22 cellular contexts compared by ENCODE assay signal in genomic region chr17:66733759-66734158, GRCh38.
DNase-seq lines count a peak whose midpoint lies in the region; ATAC-seq and TF ChIP-seq lines count a peak whose summit lies in the region.
"Had no signal": no experiment of that assay in that cellular context is flagged by ENCODE, and none has a peak within 500 bp of the region (broad histone marks: within the 10 kb centered on the region; RNA-seq: fewer than 3 reads in every experiment).

No MANE protein-coding gene starts in this region.

- CTCF ChIA-PET in naive thymus-derived CD4-positive, alpha-beta T cell (lab: Charles Lee): no interaction called here

- no peaks in the 10 kb centered on the region for H3K9me3 ChIP-seq in naive thymus-derived CD4-positive, alpha-beta T cell (ENCODE audit: control insufficient read depth in 2 of 3, low read length in 3 of 3)
- H3K9me3 ChIP-seq: BLaER1 had no signal

- TF ChIP-seq CTCF in choroid plexus epithelial cell (conservative IDR thresholded peaks at IDR 0.05; ENCODE audit: low read depth, low read length): no peak

- H3K4me3 ChIP-seq in choroid plexus epithelial cell (ENCODE audit: low read depth, low read length): no peak overlapping the region
- no peak overlapping the region for H3K4me3 ChIP-seq in naive thymus-derived CD4-positive, alpha-beta T cell (ENCODE audit: low read length)
- H3K4me3 ChIP-seq: BLaER1 had no signal

- H3K4me3 Mint-ChIP-seq in naive thymus-derived CD4-positive, alpha-beta T cell: no peak overlapping the region
- H3K4me3 Mint-ChIP-seq: CD4-positive, CD25-positive, alpha-beta regulatory T cell; IgD-negative memory B cell had no signal

- H3K36me3 Mint-ChIP-seq in activated naive CD4-positive, alpha-beta T cell treated with anti-CD3 and anti-CD28 coated beads, Interleukin-2, amount 50 U/mL, for 72 hours: peaks cover 11 to 19% of the 10 kb centered on the region in 2 donors
- H3K36me3 Mint-ChIP-seq in naive thymus-derived CD4-positive, alpha-beta T cell: peaks cover 0 to 54% (median 27%) of the 10 kb centered on the region in 5 donors

- H3K9me3 Mint-ChIP-seq in activated naive CD4-positive, alpha-beta T cell treated with anti-CD3 and anti-CD28 coated beads, Interleukin-2, amount 50 U/mL, for 72 hours: no peaks in the 10 kb centered on the region
- H3K9me3 Mint-ChIP-seq in naive thymus-derived CD4-positive, alpha-beta T cell: no peaks in the 10 kb centered on the region
- H3K9me3 Mint-ChIP-seq: CD4-positive, CD25-positive, alpha-beta regulatory T cell; IgD-negative memory B cell had no signal

- POLR2A ChIA-PET in naive thymus-derived CD4-positive, alpha-beta T cell (lab: Charles Lee): no interaction called here

- peaks cover 0 to 70% (median 24%) of the 10 kb centered on the region in 3 experiments for H3K36me3 ChIP-seq in naive thymus-derived CD4-positive, alpha-beta T cell (ENCODE audit: control insufficient read depth in 2 of 3, insufficient read depth in 3 of 3, low read length in 3 of 3)

- peaks cover 0 to 17% (median 0%) of the 10 kb centered on the region in 7 donors for H3K4me1 Mint-ChIP-seq in naive thymus-derived CD4-positive, alpha-beta T cell
- H3K4me1 Mint-ChIP-seq: IgD-negative memory B cell had no signal

- no peaks in the 10 kb centered on the region for H3K27me3 ChIP-seq in naive thymus-derived CD4-positive, alpha-beta T cell (ENCODE audit: control insufficient read depth in 2 of 2, insufficient read depth in 2 of 2, low read length in 2 of 2)
- H3K27me3 ChIP-seq: BLaER1 had no signal

- no peak overlapping the region for H3K27ac ChIP-seq in naive thymus-derived CD4-positive, alpha-beta T cell (ENCODE audit: low read depth, low read length)
- H3K27ac ChIP-seq: BLaER1, RWPE1 had no signal

- H3K4me1 ChIP-seq in naive thymus-derived CD4-positive, alpha-beta T cell (ENCODE audit: control insufficient read depth in 2 of 2, insufficient read depth in 2 of 2, low read length in 2 of 2): no peaks in the 10 kb centered on the region
- H3K4me1 ChIP-seq: BLaER1 had no signal

- intact Hi-C loops in naive thymus-derived CD4-positive, alpha-beta T cell (cut with micrococcal nuclease): no loop called here

- ATAC-seq in activated naive CD4-positive, alpha-beta T cell treated with anti-CD3 and anti-CD28 coated beads, Interleukin-2, amount 50 U/mL, for 72 hours: no peak
- ATAC-seq in naive thymus-derived CD4-positive, alpha-beta T cell: no peak
- ATAC-seq in GM21367 (IDR thresholded peaks at IDR 0.05; ENCODE audit: unreplicated experiment) (no peak), HG03280 (IDR thresholded peaks at IDR 0.05; ENCODE audit: unreplicated experiment) (no peak)
- ATAC-seq: Panc1 had no signal

- H3K27me3 Mint-ChIP-seq in naive thymus-derived CD4-positive, alpha-beta T cell: no peaks in the 10 kb centered on the region
- H3K27me3 Mint-ChIP-seq: CD4-positive, CD25-positive, alpha-beta regulatory T cell had no signal

- peak overlapping the region; percentile 65 to 80 for H3K27ac Mint-ChIP-seq in activated naive CD4-positive, alpha-beta T cell treated with anti-CD3 and anti-CD28 coated beads, Interleukin-2, amount 50 U/mL, for 72 hours
- peak overlapping the region in 5 of 9 donors; percentile 8 to 81 (median 28) for H3K27ac Mint-ChIP-seq in naive thymus-derived CD4-positive, alpha-beta T cell
- H3K27ac Mint-ChIP-seq: IgD-negative memory B cell had no signal

- no peak for DNase-seq in activated naive CD4-positive, alpha-beta T cell treated with anti-CD3 and anti-CD28 coated beads, Interleukin-2, amount 50 U/mL, for 72 hours (ENCODE audit: low spot score in 2 of 2)
- no peak for DNase-seq in activated naive CD4-positive, alpha-beta T cell treated with Interleukin-2 at 50 U/mL for 16 hours
- DNase-seq in choroid plexus epithelial cell (ENCODE audit: low read depth) (peak; percentile 47), dermis blood vessel endothelial cell (no peak)
- no peak for DNase-seq in naive thymus-derived CD4-positive, alpha-beta T cell
- DNase-seq: GOT3, HCEC 1CT, NCI-H1092, NCI-H1417 treated with DMSO at 0.1 percent for 48 hours, NCI-H1694 treated with DMSO at 0.1 percent for 48 hours, NCI-H2081, NCI-H2227 treated with DMSO at 0.1 percent for 48 hours, NCI-H510A, NCI-H69, SHP77 had no signal
